Comparison of ENCODE assay signal across 13 cellular contexts in genomic region chr5:171855798-171856772, GRCh38.
DNase-seq lines count a peak whose midpoint lies in the region; ATAC-seq and TF ChIP-seq lines count a peak whose summit lies in the region.
"Had no signal": no experiment of that assay in that cellular context is flagged by ENCODE, and none has a peak within 500 bp of the region (broad histone marks: within the 10 kb centered on the region; RNA-seq: fewer than 3 reads in every experiment).

No MANE protein-coding gene starts in this region.

- H3K9me3 ChIP-seq in esophagus muscularis mucosa: no peaks in the 10 kb centered on the region
- H3K9me3 ChIP-seq: heart left ventricle, SK-N-SH had no signal

- no peak overlapping the region for H3K4me3 ChIP-seq in fibroblast of pulmonary artery (replicated peaks; ENCODE audit: low read depth, low read length)
- no peak overlapping the region for H3K4me3 ChIP-seq in esophagus muscularis mucosa
- H3K4me3 ChIP-seq: heart left ventricle had no signal

- H3K36me3 Mint-ChIP-seq in activated CD8-positive, alpha-beta memory T cell treated with anti-CD3 and anti-CD28 coated beads, Interleukin-2, amount 10 ng/mL, durations not matched to agents 7 days and 5 days: peaks cover 1% of the 10 kb centered on the region
- H3K36me3 Mint-ChIP-seq in stimulated activated effector memory CD8-positive, alpha-beta T cell treated with anti-CD3 and anti-CD28 coated beads, Interleukin-12 subunit alpha, Interleukin-12 subunit beta, amount 100 ng/mL, for 72 hours: peaks cover 7% of the 10 kb centered on the region

- H3K27me3 Mint-ChIP-seq in activated CD8-positive, alpha-beta memory T cell treated with anti-CD3 and anti-CD28 coated beads, Interleukin-2, amount 10 ng/mL, durations not matched to agents 7 days and 5 days: no peaks in the 10 kb centered on the region
- H3K27me3 Mint-ChIP-seq: activated CD4-positive, alpha-beta T cell treated with anti-CD3 and anti-CD28 coated beads for 36 hours had no signal

- peaks cover 11% of the 10 kb centered on the region for H3K4me1 Mint-ChIP-seq in activated CD8-positive, alpha-beta memory T cell treated with anti-CD3 and anti-CD28 coated beads, Interleukin-2, amount 10 ng/mL, durations not matched to agents 7 days and 5 days
- H3K4me1 Mint-ChIP-seq in stimulated activated effector memory CD8-positive, alpha-beta T cell treated with anti-CD3 and anti-CD28 coated beads, Interleukin-12 subunit alpha, Interleukin-12 subunit beta, amount 100 ng/mL, for 72 hours: peaks cover 12% of the 10 kb centered on the region

- TF ChIP-seq CTCF in fibroblast of pulmonary artery (IDR thresholded peaks at IDR 0.05; ENCODE audit: low read length, missing control alignments) (no peak), esophagus muscularis mucosa (IDR thresholded peaks at IDR 0.05) (no peak), GM10248 (IDR thresholded peaks at IDR 0.05; ENCODE audit: control extremely low read depth, extremely low read depth, low read depth, missing control alignments) (no peak)

- peaks cover 0 to 7% (median 0%) of the 10 kb centered on the region in 4 donors for H3K4me1 ChIP-seq in esophagus muscularis mucosa

- H3K36me3 ChIP-seq in esophagus muscularis mucosa: peaks cover 0 to 4% (median 2%) of the 10 kb centered on the region in 4 donors

- CTCF ChIA-PET in activated CD8-positive, alpha-beta memory T cell treated with anti-CD3 and anti-CD28 coated beads, Interleukin-2, amount 10 ng/mL, durations not matched to agents 7 days and 5 days (lab: Charles Lee): no interaction called here
- CTCF ChIA-PET in GM10248 (lab: Yijun Ruan, JAX): interaction anchor here (1.2 to 1.9 kb wide), 2 partner anchors 9 to 51 kb away, joined by 4 to 6 read pairs; no protein-coding TSS in a partner anchor

- ATAC-seq in activated CD8-positive, alpha-beta memory T cell treated with anti-CD3 and anti-CD28 coated beads, Interleukin-2, amount 10 ng/mL, durations not matched to agents 7 days and 5 days: peak; percentile 36
- no peak for ATAC-seq in stimulated activated effector memory CD8-positive, alpha-beta T cell treated with anti-CD3 and anti-CD28 coated beads, Interleukin-12 subunit alpha, Interleukin-12 subunit beta, amount 100 ng/mL, for 72 hours
- ATAC-seq: activated CD4-positive, alpha-beta T cell treated with anti-CD3 and anti-CD28 coated beads for 36 hours; heart left ventricle had no signal

- no peaks in the 10 kb centered on the region for H3K27me3 ChIP-seq in esophagus muscularis mucosa
- H3K27me3 ChIP-seq: heart left ventricle had no signal

- H3K27ac ChIP-seq in esophagus muscularis mucosa (replicated peaks in 1 of 4): no peak overlapping the region
- H3K27ac ChIP-seq: heart left ventricle had no signal

- no peak overlapping the region for H3K4me3 Mint-ChIP-seq in activated CD8-positive, alpha-beta memory T cell treated with anti-CD3 and anti-CD28 coated beads, Interleukin-2, amount 10 ng/mL, durations not matched to agents 7 days and 5 days
- no peak overlapping the region for H3K4me3 Mint-ChIP-seq in stimulated activated effector memory CD8-positive, alpha-beta T cell treated with anti-CD3 and anti-CD28 coated beads, Interleukin-12 subunit alpha, Interleukin-12 subunit beta, amount 100 ng/mL, for 72 hours
- H3K4me3 Mint-ChIP-seq: activated CD4-positive, alpha-beta T cell treated with anti-CD3 and anti-CD28 coated beads for 36 hours; HFFc6 had no signal

- 85% methylated on average over 17 of the region's 17 CpGs for WGBS in esophagus muscularis mucosa

- POLR2A ChIA-PET in GM10248 (lab: Yijun Ruan, JAX): no interaction called here

- DNase-seq in activated CD8-positive, alpha-beta memory T cell treated with anti-CD3 and anti-CD28 coated beads, Interleukin-2, amount 10 ng/mL, durations not matched to agents 7 days and 5 days: no peak
- DNase-seq in activated CD8-positive, alpha-beta memory T cell treated with anti-CD3 and anti-CD28 coated beads for 24 hours: no peak
- peak; percentile 30 for DNase-seq in SKM-1 (lab: John Stamatoyannopoulos, UW; ENCODE audit: unreplicated experiment)
- peak; percentile 36 for DNase-seq in fibroblast of pulmonary artery (ENCODE audit: low read depth)
- DNase-seq in stimulated activated effector memory CD8-positive, alpha-beta T cell treated with anti-CD3 and anti-CD28 coated beads, Interleukin-12 subunit alpha, Interleukin-12 subunit beta, amount 100 ng/mL, for 72 hours (ENCODE audit: low spot score in 2 of 2): no peak
- DNase-seq in activated CD8-positive, alpha-beta memory T cell treated with anti-CD3 and anti-CD28 coated beads, Interleukin-2, amount 50 U/mL, for 4 hours: no peak
- no peak for DNase-seq in esophagus muscularis mucosa (ENCODE audit: extremely low spot score)
- no peak for DNase-seq in GM10248 (ENCODE audit: extremely low spot score)
- DNase-seq: activated CD4-positive, alpha-beta T cell treated with anti-CD3 and anti-CD28 coated beads for 36 hours; heart left ventricle; HFFc6; occipital lobe; SK-N-SH had no signal

- no peak for TF ChIP-seq POLR2A in esophagus muscularis mucosa (IDR thresholded peaks at IDR 0.05; ENCODE audit: low read depth)

- intact Hi-C loops in esophagus muscularis mucosa (cut with DNase I): no loop called here

- TF ChIP-seq EP300 in esophagus muscularis mucosa (IDR thresholded peaks at IDR 0.05): no peak

- peak overlapping the region; percentile 74 for H3K27ac Mint-ChIP-seq in activated CD8-positive, alpha-beta memory T cell treated with anti-CD3 and anti-CD28 coated beads, Interleukin-2, amount 10 ng/mL, durations not matched to agents 7 days and 5 days
- peak overlapping the region; percentile 41 for H3K27ac Mint-ChIP-seq in stimulated activated effector memory CD8-positive, alpha-beta T cell treated with anti-CD3 and anti-CD28 coated beads, Interleukin-12 subunit alpha, Interleukin-12 subunit beta, amount 100 ng/mL, for 72 hours
- H3K27ac Mint-ChIP-seq: activated CD4-positive, alpha-beta T cell treated with anti-CD3 and anti-CD28 coated beads for 36 hours; HFFc6 had no signal

- H3K9me3 Mint-ChIP-seq in activated CD8-positive, alpha-beta memory T cell treated with anti-CD3 and anti-CD28 coated beads, Interleukin-2, amount 10 ng/mL, durations not matched to agents 7 days and 5 days (ENCODE audit: low read depth): no peaks in the 10 kb centered on the region
- no peaks in the 10 kb centered on the region for H3K9me3 Mint-ChIP-seq in stimulated activated effector memory CD8-positive, alpha-beta T cell treated with anti-CD3 and anti-CD28 coated beads, Interleukin-12 subunit alpha, Interleukin-12 subunit beta, amount 100 ng/mL, for 72 hours
- H3K9me3 Mint-ChIP-seq: HFFc6 had no signal

Comparison
In these comparisons a context has a peak if more than half of its experiments do, and no peak if none do; other contexts are left out.
1. DNase-seq: peak in SKM-1 (single experiment) and fibroblast of pulmonary artery (single experiment); none in activated CD8-positive, alpha-beta memory T cell treated with anti-CD3 and anti-CD28 coated beads, Interleukin-2, amount 10 ng/mL, durations not matched to agents 7 days and 5 days (single experiment), activated CD8-positive, alpha-beta memory T cell treated with anti-CD3 and anti-CD28 coated beads for 24 hours (single experiment), stimulated activated effector memory CD8-positive, alpha-beta T cell treated with anti-CD3 and anti-CD28 coated beads, Interleukin-12 subunit alpha, Interleukin-12 subunit beta, amount 100 ng/mL, for 72 hours (0 of 2), activated CD8-positive, alpha-beta memory T cell treated with anti-CD3 and anti-CD28 coated beads, Interleukin-2, amount 50 U/mL, for 4 hours (single experiment), esophagus muscularis mucosa (single experiment) and GM10248 (single experiment).